1 cellular context compared by ENCODE assay signal in the genomic region with DNA sequence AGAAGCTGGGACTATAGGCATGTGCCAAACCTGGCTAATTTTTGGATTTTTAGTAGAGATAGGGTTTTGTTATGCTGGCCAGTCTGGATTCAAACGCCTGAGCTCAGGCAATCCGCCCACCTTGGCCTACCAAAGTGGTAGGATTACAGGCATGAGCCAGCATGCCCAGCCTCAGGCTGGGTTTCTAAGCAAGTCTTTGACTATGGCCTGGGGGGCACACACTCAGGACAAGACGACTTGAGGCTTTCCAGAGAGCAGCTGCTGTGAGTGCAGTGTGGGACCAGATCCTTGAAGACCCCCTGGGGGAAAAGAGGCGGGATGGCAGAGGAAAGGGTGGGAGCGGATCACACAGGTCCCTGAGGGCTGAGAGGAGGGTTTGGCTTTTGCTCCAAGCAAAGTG.
TF ChIP-seq lines count a peak whose summit lies in the region.

No MANE protein-coding gene starts in this region.

TF ChIP-seq in SK-N-SH treated with all-trans-retinoic acid at 6 μM for 48 hours, 23 proteins besides CTCF, POLR2A, EP300 and RAD21 (continued from another document):
- TF ChIP-seq OSR1 (CRISPR knock-in tag; IDR thresholded peaks at IDR 0.05) (no peak), ARNTL (CRISPR knock-in tag; IDR thresholded peaks at IDR 0.05; ENCODE audit: borderline replicate concordance, low read depth) (no peak), ZNF70 (CRISPR knock-in tag; IDR thresholded peaks at IDR 0.05) (no peak), ESRRG (CRISPR knock-in tag; IDR thresholded peaks at IDR 0.05) (no peak), CSDC2 (CRISPR knock-in tag; IDR thresholded peaks at IDR 0.05) (no peak), PPARA (CRISPR knock-in tag; IDR thresholded peaks at IDR 0.05; ENCODE audit: borderline replicate concordance) (no peak), GLIS3 (CRISPR knock-in tag; IDR thresholded peaks at IDR 0.05) (no peak)
- TF ChIP-seq, protein P1, sequence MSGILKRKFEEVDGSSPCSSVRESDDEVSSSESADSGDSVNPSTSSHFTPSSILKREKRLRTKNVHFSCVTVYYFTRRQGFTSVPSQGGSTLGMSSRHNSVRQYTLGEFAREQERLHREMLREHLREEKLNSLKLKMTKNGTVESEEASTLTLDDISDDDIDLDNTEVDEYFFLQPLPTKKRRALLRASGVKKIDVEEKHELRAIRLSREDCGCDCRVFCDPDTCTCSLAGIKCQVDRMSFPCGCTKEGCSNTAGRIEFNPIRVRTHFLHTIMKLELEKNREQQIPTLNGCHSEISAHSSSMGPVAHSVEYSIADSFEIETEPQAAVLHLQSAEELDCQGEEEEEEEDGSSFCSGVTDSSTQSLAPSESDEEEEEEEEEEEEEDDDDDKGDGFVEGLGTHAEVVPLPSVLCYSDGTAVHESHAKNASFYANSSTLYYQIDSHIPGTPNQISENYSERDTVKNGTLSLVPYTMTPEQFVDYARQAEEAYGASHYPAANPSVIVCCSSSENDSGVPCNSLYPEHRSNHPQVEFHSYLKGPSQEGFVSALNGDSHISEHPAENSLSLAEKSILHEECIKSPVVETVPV (CRISPR knock-in tag; IDR thresholded peaks at IDR 0.05), result no peak
- TF ChIP-seq, protein P2, sequence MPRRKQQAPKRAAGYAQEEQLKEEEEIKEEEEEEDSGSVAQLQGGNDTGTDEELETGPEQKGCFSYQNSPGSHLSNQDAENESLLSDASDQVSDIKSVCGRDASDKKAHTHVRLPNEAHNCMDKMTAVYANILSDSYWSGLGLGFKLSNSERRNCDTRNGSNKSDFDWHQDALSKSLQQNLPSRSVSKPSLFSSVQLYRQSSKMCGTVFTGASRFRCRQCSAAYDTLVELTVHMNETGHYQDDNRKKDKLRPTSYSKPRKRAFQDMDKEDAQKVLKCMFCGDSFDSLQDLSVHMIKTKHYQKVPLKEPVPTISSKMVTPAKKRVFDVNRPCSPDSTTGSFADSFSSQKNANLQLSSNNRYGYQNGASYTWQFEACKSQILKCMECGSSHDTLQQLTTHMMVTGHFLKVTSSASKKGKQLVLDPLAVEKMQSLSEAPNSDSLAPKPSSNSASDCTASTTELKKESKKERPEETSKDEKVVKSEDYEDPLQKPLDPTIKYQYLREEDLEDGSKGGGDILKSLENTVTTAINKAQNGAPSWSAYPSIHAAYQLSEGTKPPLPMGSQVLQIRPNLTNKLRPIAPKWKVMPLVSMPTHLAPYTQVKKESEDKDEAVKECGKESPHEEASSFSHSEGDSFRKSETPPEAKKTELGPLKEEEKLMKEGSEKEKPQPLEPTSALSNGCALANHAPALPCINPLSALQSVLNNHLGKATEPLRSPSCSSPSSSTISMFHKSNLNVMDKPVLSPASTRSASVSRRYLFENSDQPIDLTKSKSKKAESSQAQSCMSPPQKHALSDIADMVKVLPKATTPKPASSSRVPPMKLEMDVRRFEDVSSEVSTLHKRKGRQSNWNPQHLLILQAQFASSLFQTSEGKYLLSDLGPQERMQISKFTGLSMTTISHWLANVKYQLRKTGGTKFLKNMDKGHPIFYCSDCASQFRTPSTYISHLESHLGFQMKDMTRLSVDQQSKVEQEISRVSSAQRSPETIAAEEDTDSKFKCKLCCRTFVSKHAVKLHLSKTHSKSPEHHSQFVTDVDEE (CRISPR knock-in tag; IDR thresholded peaks at IDR 0.05), result no peak
- TF ChIP-seq, protein P3, sequence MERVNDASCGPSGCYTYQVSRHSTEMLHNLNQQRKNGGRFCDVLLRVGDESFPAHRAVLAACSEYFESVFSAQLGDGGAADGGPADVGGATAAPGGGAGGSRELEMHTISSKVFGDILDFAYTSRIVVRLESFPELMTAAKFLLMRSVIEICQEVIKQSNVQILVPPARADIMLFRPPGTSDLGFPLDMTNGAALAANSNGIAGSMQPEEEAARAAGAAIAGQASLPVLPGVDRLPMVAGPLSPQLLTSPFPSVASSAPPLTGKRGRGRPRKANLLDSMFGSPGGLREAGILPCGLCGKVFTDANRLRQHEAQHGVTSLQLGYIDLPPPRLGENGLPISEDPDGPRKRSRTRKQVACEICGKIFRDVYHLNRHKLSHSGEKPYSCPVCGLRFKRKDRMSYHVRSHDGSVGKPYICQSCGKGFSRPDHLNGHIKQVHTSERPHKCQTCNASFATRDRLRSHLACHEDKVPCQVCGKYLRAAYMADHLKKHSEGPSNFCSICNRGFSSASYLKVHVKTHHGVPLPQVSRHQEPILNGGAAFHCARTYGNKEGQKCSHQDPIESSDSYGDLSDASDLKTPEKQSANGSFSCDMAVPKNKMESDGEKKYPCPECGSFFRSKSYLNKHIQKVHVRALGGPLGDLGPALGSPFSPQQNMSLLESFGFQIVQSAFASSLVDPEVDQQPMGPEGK (CRISPR knock-in tag; IDR thresholded peaks at IDR 0.05; ENCODE audit: borderline replicate concordance), result no peak
TF ChIP-seq in SK-N-SH treated with all-trans-retinoic acid at 6 μM for 48 hours: peak in this region for 0.
